8 cellular contexts compared by ENCODE assay signal in the genomic region with DNA sequence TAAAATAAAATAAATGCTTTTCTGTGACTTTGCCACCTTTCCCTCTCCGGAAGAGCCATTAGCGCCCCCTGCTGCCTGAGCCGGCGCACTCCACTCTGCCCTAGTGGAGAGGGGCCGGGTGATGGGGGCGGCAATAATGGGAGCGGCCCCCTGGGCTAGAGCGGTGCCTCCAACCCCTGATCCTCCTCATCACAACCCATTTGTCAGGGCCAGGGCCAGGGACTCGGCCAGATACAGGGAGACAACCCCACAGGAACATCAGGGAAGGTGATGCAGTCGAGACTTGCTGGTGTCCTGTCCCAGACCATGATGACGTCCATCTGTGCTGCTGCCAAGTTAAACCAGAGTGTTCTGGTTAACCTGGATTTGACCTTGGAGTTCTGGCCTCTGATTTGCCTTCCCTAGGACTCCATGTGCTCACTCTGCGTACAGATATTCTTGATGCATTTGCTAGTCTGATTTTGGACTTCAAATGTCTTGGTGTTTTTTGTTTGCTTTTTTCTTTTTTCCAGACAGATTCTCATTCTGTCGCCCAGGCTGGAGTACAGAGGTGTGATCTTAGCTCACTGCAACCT. TPM values are rescaled to one million over a fixed set of nuclear protein-coding genes. Genes with fewer than 3 reads are reported as not detected.
A peak's percentile ranks its signal among the peaks of the same experiment; 100 is the strongest.
DNase-seq lines count a peak whose midpoint lies in the region; ATAC-seq, FAIRE-seq and TF ChIP-seq lines count a peak whose summit lies in the region.

No MANE protein-coding gene starts in this region.

- FAIRE-seq in frontal cortex (lab: Jason Lieb, UNC) = no peak

- TF ChIP-seq CTCF in AG10803 (conservative IDR thresholded peaks at IDR 0.05; ENCODE audit: low read length) (peak; percentile 50), choroid plexus epithelial cell (conservative IDR thresholded peaks at IDR 0.05; ENCODE audit: low read depth, low read length) (peak; percentile 80)

- no peaks in the 10 kb centered on the region for H3K9me3 Mint-ChIP-seq in memory B cell

- no peak overlapping the region for H3K27ac Mint-ChIP-seq in memory B cell

- no peaks in the 10 kb centered on the region for H3K9me3 ChIP-seq in GM23248 (ENCODE audit: low read depth)

- H3K27me3 ChIP-seq in GM23248 (replicated peaks; ENCODE audit: insufficient read depth) = no peaks in the 10 kb centered on the region

- no peaks in the 10 kb centered on the region for H4K20me1 ChIP-seq in GM23248 (ENCODE audit: insufficient read depth)

- H3K9me2 ChIP-seq in GM23248 (ENCODE audit: insufficient read depth) = no peaks in the 10 kb centered on the region

- peak overlapping the region; percentile 50 for H2AFZ ChIP-seq in GM23248

- no peak overlapping the region for H3K4me3 Mint-ChIP-seq in memory B cell

- H3K27ac ChIP-seq in GM23248 = no peak overlapping the region

- no peak overlapping the region for H3K4me2 ChIP-seq in GM23248 (ENCODE audit: unreplicated experiment)

- H3K9ac ChIP-seq in GM23248 = no peak overlapping the region

- no peaks in the 10 kb centered on the region for H3K36me3 Mint-ChIP-seq in memory B cell

- H3K4me1 Mint-ChIP-seq in memory B cell = no peaks in the 10 kb centered on the region

- H3F3A ChIP-seq in GM23248 (ENCODE audit: insufficient read depth) = no peaks in the 10 kb centered on the region

- ATAC-seq in memory B cell (ENCODE audit: low read depth) (peak; percentile 60), GM21786 (IDR thresholded peaks at IDR 0.05; ENCODE audit: unreplicated experiment) (no peak), HG02840 (IDR thresholded peaks at IDR 0.05; ENCODE audit: low FRiP score, unreplicated experiment) (no peak)

- H3K79me2 ChIP-seq in GM23248 (ENCODE audit: insufficient read depth) = no peaks in the 10 kb centered on the region

- 33 to 35% methylated on average over 13 of the region's 13 CpGs for WGBS in GM23248 (ENCODE audit: low coverage in 1 of 2, low lambda C conversion rate in 2 of 2, missing lambda C conversion rate in 2 of 2), 2 experiments

- in situ Hi-C loops in GM23248 (cut with MboI) = no loop called here

- DNase-seq in AG10803 (ENCODE audit: low read depth) (peak; percentile 47), GM23248 (peak; percentile 47), SHP77 treated with DMSO at 0.1 percent for 48 hours (lab: John Stamatoyannopoulos, UW) (peak; percentile 24), choroid plexus epithelial cell (ENCODE audit: low read depth) (peak; percentile 92), memory B cell (ENCODE audit: low spot score in 2 of 2) (no peak), frontal cortex (ENCODE audit: low spot score in 2 of 2) (no peak)

- H3K36me3 ChIP-seq in GM23248 (ENCODE audit: low read depth) = no peaks in the 10 kb centered on the region

- no peak overlapping the region for H3K4me3 ChIP-seq in AG10803 (ENCODE audit: low read length)
- no peak overlapping the region for H3K4me3 ChIP-seq in GM23248
- peak overlapping the region; percentile 26 for H3K4me3 ChIP-seq in choroid plexus epithelial cell (ENCODE audit: low read depth, low read length)

- no peaks in the 10 kb centered on the region for H3K4me1 ChIP-seq in GM23248 (ENCODE audit: insufficient read depth)

- H3K27me3 Mint-ChIP-seq in memory B cell = no peaks in the 10 kb centered on the region

RNA-seq across cellular contexts. Expression of a gene that starts 46.1 kb away (rescaled TPM):
- 18.2 and 26.9 TPM in 2 replicates for total RNA-seq in GM23248 (2014; rRNA removed; shearing (Covaris generic))
- polyA plus RNA-seq in GM23248 (2016; fragmentation: Nextera tagmentation; extraction: Ambion mirVana) = 11.4 and 15.6 TPM in 2 replicates
- 128 TPM for total RNA-seq in frontal cortex

Comparison
In these comparisons a context has a peak if more than half of its experiments do, and no peak if none do; other contexts are left out.
1. DNase-seq: peak in AG10803 (single experiment), GM23248 (single experiment), SHP77 treated with DMSO at 0.1 percent for 48 hours (single experiment) and choroid plexus epithelial cell (single experiment); none in memory B cell (0 of 2) and frontal cortex (0 of 2).